In genomic region chr13:49590714-49591113, GRCh38 we compare ENCODE assay signal across 5 cellular contexts. TPM values are rescaled to one million over a fixed set of nuclear protein-coding genes. Genes with fewer than 3 reads are reported as not detected.
"Had no signal": no experiment of that assay in that cellular context is flagged by ENCODE, and none has a peak within 500 bp of the region (broad histone marks: within the 10 kb centered on the region; RNA-seq: fewer than 3 reads in every experiment).

No MANE protein-coding gene starts in this region.

RNA-seq across cellular contexts. Expression of gene ARL11, which starts 37.6 kb away (rescaled TPM):
- total RNA-seq: PC-3, RPMI7951, SJCRH30, SK-MEL-5 had no signal
- polyA plus RNA-seq: SK-N-SH had no signal
